Comparison of ENCODE assay signal across 10 cellular contexts in genomic region chr2:176087330-176088047, GRCh38. TPM values are rescaled to one million over a fixed set of nuclear protein-coding genes. Genes with fewer than 3 reads are reported as not detected.
A peak's percentile ranks its signal among the peaks of the same experiment; 100 is the strongest.
DNase-seq lines count a peak whose midpoint lies in the region; ATAC-seq, FAIRE-seq and TF ChIP-seq lines count a peak whose summit lies in the region.
"Had no signal": no experiment of that assay in that cellular context is flagged by ENCODE, and none has a peak within 500 bp of the region (broad histone marks: within the 10 kb centered on the region; RNA-seq: fewer than 3 reads in every experiment).

No MANE protein-coding gene starts in this region.

- H2AFZ ChIP-seq in neural cell (ENCODE audit: low read depth, low read length): no peak overlapping the region

- TF ChIP-seq CTCF in neural cell (IDR thresholded peaks at IDR 0.05; ENCODE audit: poor library complexity, severe bottlenecking) (no peak), pancreas (IDR thresholded peaks at IDR 0.05) (no peak)

- TF ChIP-seq EP300 in neural cell (conservative IDR thresholded peaks at IDR 0.05; ENCODE audit: poor library complexity, severe bottlenecking): no peak

- H3K9me3 ChIP-seq in ES-I3 (ENCODE audit: control insufficient read depth, insufficient read depth, low read length): no peaks in the 10 kb centered on the region
- peaks cover 5% of the 10 kb centered on the region for H3K9me3 ChIP-seq in adipocyte (ENCODE audit: control insufficient read depth, low read length)
- peaks cover 4% of the 10 kb centered on the region for H3K9me3 ChIP-seq in neural cell (ENCODE audit: low read length)
- no peaks in the 10 kb centered on the region for H3K9me3 ChIP-seq in pancreas

- TF ChIP-seq RAD21 in neural cell (conservative IDR thresholded peaks at IDR 0.05): no peak

- ATAC-seq in pancreas: no peak
- ATAC-seq: CD8-positive, alpha-beta T cell had no signal

- H3K27ac ChIP-seq in neural cell (ENCODE audit: low read length): no peak overlapping the region
- no peak overlapping the region for H3K27ac ChIP-seq in pancreas

- no peaks in the 10 kb centered on the region for H3F3A ChIP-seq in neural cell (ENCODE audit: insufficient read depth, low read length, poor library complexity, severe bottlenecking)

- H3K9me2 ChIP-seq in neural cell (ENCODE audit: insufficient read depth, low read length): no peaks in the 10 kb centered on the region

- H3K9ac ChIP-seq in ES-I3 (ENCODE audit: low read depth, low read length) (peak overlapping the region; percentile 43; the same call in 1 of the 2 replicates), adipocyte (ENCODE audit: low read length) (no peak overlapping the region), neural cell (ENCODE audit: low read length) (no peak overlapping the region)

- H4K20me1 ChIP-seq in neural cell (ENCODE audit: insufficient read depth): no peaks in the 10 kb centered on the region

- no peaks in the 10 kb centered on the region for H3K79me2 ChIP-seq in neural cell (replicated peaks; ENCODE audit: insufficient read depth, low read length)

- FAIRE-seq in pancreas (lab: Jason Lieb, UNC) (no peak), GM12891 (lab: Jason Lieb, UNC) (no peak)

- H3K4me1 ChIP-seq in ES-I3 (ENCODE audit: insufficient read depth, low read length) (no peaks in the 10 kb centered on the region), adipocyte (ENCODE audit: control insufficient read depth, insufficient read depth, low read length) (peaks cover 3% of the 10 kb centered on the region), pancreas (peaks cover 0 to 6% (median 0%) of the 10 kb centered on the region in 3 donors)

- DNase-seq in adipocyte (ENCODE audit: low read depth) (no peak), amygdala (lab: John Stamatoyannopoulos, UW) (no peak), pancreas (no peak), GM12891 (ENCODE audit: insufficient read length, low spot score) (no peak)
- DNase-seq: activated CD8-positive, alpha-beta memory T cell treated with anti-CD3 and anti-CD28 coated beads, Interleukin-2, amount 50 U/mL, for 4 hours; CD8-positive, alpha-beta T cell; stimulated activated CD4-positive, alpha-beta T cell treated with anti-CD3 and anti-CD28 coated beads, Interleukin-4, amount 100 ng/mL, for 1 hour had no signal

- H3K27me3 ChIP-seq in adipocyte (replicated peaks; ENCODE audit: control insufficient read depth, insufficient read depth, low read length) (peaks cover 95% of the 10 kb centered on the region), neural cell (ENCODE audit: insufficient read depth, low read depth, low read length) (peaks cover 100% of the 10 kb centered on the region), pancreas (peaks cover 5 to 98% (median 28%) of the 10 kb centered on the region in 4 donors)

- H3K36me3 ChIP-seq in ES-I3 (ENCODE audit: insufficient read depth, low read length): no peaks in the 10 kb centered on the region
- no peaks in the 10 kb centered on the region for H3K36me3 ChIP-seq in adipocyte (ENCODE audit: control insufficient read depth, insufficient read depth, low read length, severe bottlenecking)
- H3K36me3 ChIP-seq in neural cell (ENCODE audit: insufficient read depth, low read length): no peaks in the 10 kb centered on the region
- H3K36me3 ChIP-seq in pancreas: no peaks in the 10 kb centered on the region

- TF ChIP-seq POLR2A in GM12891 (IDR thresholded peaks at IDR 0.05; ENCODE audit: low read depth, low read length): no peak

- peak overlapping the region; percentile 74 for H3K4me3 ChIP-seq in adipocyte (ENCODE audit: low read length)
- H3K4me3 ChIP-seq in neural cell (ENCODE audit: low read length): peak overlapping the region; percentile 58
- peak overlapping the region in 2 of 4 donors; percentile 26 to 45 for H3K4me3 ChIP-seq in pancreas

- no peak overlapping the region for H3K4me2 ChIP-seq in neural cell (ENCODE audit: low read length)

- WGBS in pancreas, 2 donors: 21 to 22% methylated on average over 29 of the region's 29 CpGs

- intact Hi-C loops in pancreas (cut with DNase I): loop anchor here in 1 of 3 donors (5.0 kb wide), 1 partner anchor 390 kb away; no protein-coding TSS in a partner anchor

TF ChIP-seq in neural cell, 6 proteins besides CTCF, POLR2A, EP300 and RAD21:
- TF ChIP-seq REST (IDR thresholded peaks at IDR 0.05; ENCODE audit: borderline replicate concordance): no peak
- TF ChIP-seq EZH2 (IDR thresholded peaks at IDR 0.05; ENCODE audit: borderline replicate concordance, insufficient read depth, low read length, poor library complexity, severe bottlenecking): no peak
- no peak for TF ChIP-seq TAF1 (IDR thresholded peaks at IDR 0.05; ENCODE audit: low read depth)

TF ChIP-seq in GM12891, 5 proteins besides CTCF, POLR2A, EP300 and RAD21:
- TF ChIP-seq PAX5 (IDR thresholded peaks at IDR 0.05; ENCODE audit: insufficient read depth, low read length, severe bottlenecking) (no peak), TAF1 (IDR thresholded peaks at IDR 0.05; ENCODE audit: low read depth, low read length) (no peak), POU2F2 (IDR thresholded peaks at IDR 0.05; ENCODE audit: low read depth, low read length) (no peak), SPI1 (IDR thresholded peaks at IDR 0.05; ENCODE audit: low read depth, low read length) (no peak), POLR2AphosphoS5 (IDR thresholded peaks at IDR 0.05; ENCODE audit: low read depth, low read length) (no peak)

RNA-seq across cellular contexts. Expression of gene EVX2, which starts 3.7 kb away (rescaled TPM):
- polyA plus RNA-seq in neural cell: not detected in 2 replicates
- polyA minus RNA-seq in neural cell: not detected in 2 replicates
- not detected for total RNA-seq in pancreas
- polyA plus RNA-seq in pancreas: under 1 TPM in 1 of 2 donors, not detected in 1; 0.02 TPM
- polyA plus RNA-seq in GM12891 (2012; ENCODE audit: low read depth, missing spikeins): not detected
- total RNA-seq: CD8-positive, alpha-beta T cell; M059J had no signal

RNA-seq across cellular contexts. Expression of gene HOXD13, which starts 5.0 kb away (rescaled TPM):
- polyA plus RNA-seq in neural cell (not detected in 2 replicates), pancreas (not detected)
- polyA minus RNA-seq in neural cell: not detected in 2 replicates
- not detected for total RNA-seq in pancreas
- not detected for polyA plus RNA-seq in GM12891 (2012; ENCODE audit: low read depth, missing spikeins)
- total RNA-seq: CD8-positive, alpha-beta T cell had no signal

RNA-seq across cellular contexts. Expression of gene HOXD12, which starts 12.1 kb away (rescaled TPM):
- not detected in 2 replicates for polyA plus RNA-seq in neural cell
- polyA minus RNA-seq in neural cell: not detected in 2 replicates
- total RNA-seq in pancreas: not detected
- polyA plus RNA-seq in pancreas: not detected
- not detected for polyA plus RNA-seq in GM12891 (2012; ENCODE audit: low read depth, missing spikeins)
- total RNA-seq: CD8-positive, alpha-beta T cell had no signal

RNA-seq across cellular contexts. Expression of gene HOXD11, which starts 19.6 kb away (rescaled TPM):
- polyA plus RNA-seq in neural cell: not detected in 2 replicates
- polyA minus RNA-seq in neural cell: not detected in 2 replicates
- not detected for total RNA-seq in pancreas
- not detected for polyA plus RNA-seq in pancreas
- 0.09 TPM for polyA plus RNA-seq in GM12891 (2012; ENCODE audit: low read depth, missing spikeins)
- total RNA-seq: CD8-positive, alpha-beta T cell had no signal

RNA-seq across cellular contexts. Expression of gene HOXD10, which starts 29.1 kb away (rescaled TPM):
- polyA plus RNA-seq in neural cell (not detected in 2 replicates), pancreas (not detected)
- not detected in 2 replicates for polyA minus RNA-seq in neural cell
- not detected for total RNA-seq in pancreas
- polyA plus RNA-seq in GM12891 (2012; ENCODE audit: low read depth, missing spikeins): not detected
- total RNA-seq: CD8-positive, alpha-beta T cell had no signal
